20 cellular contexts compared by ENCODE assay signal in genomic region chr7:77436889-77437265, GRCh38. TPM values are rescaled to one million over a fixed set of nuclear protein-coding genes. Genes with fewer than 3 reads are reported as not detected.
DNase-seq lines count a peak whose midpoint lies in the region; ATAC-seq, FAIRE-seq and TF ChIP-seq lines count a peak whose summit lies in the region.
"Had no signal": no experiment of that assay in that cellular context is flagged by ENCODE, and none has a peak within 500 bp of the region (broad histone marks: within the 10 kb centered on the region; RNA-seq: fewer than 3 reads in every experiment).

No MANE protein-coding gene starts in this region.

- H3K27me3 ChIP-seq in GM23338 (ENCODE audit: insufficient read depth) (no peaks in the 10 kb centered on the region), IMR-90 (ENCODE audit: control insufficient read depth, insufficient read depth, low read length) (no peaks in the 10 kb centered on the region), K562 (ENCODE audit: control insufficient read depth in 2 of 2, insufficient read depth in 2 of 2, low read length in 2 of 2) (peaks cover 28 to 30% of the 10 kb centered on the region in 2 experiments; a peak in 4 of 5 replicates), H7 (ENCODE audit: control insufficient read depth, insufficient read depth, low read length) (no peaks in the 10 kb centered on the region), tibial artery (no peaks in the 10 kb centered on the region)

- intact Hi-C loops in IMR-90 (cut with micrococcal nuclease) = no loop called here
- intact Hi-C loops in K562 (cut with micrococcal nuclease) = loop anchor here (5.0 to 10.0 kb wide), 3 partner anchors 50 to 318 kb away; no protein-coding TSS in a partner anchor
- intact Hi-C loops in tibial artery (cut with DNase I; ENCODE audit: low total_unique reads) = no loop called here

- H3K23ac ChIP-seq in IMR-90 (ENCODE audit: low read depth, low read length) = no peak overlapping the region

- dilution Hi-C loops in IMR-90 (cut with HindIII; ENCODE audit: low sequenced_read_pairs, unreplicated experiment) = no loop called here

- no peak overlapping the region for H2AK5ac ChIP-seq in IMR-90 (ENCODE audit: low read depth, low read length)

- H3K56ac ChIP-seq in IMR-90 (ENCODE audit: extremely low read depth, insufficient read depth, low read length) = no peak overlapping the region

- no peak overlapping the region for H2BK120ac ChIP-seq in IMR-90 (ENCODE audit: low read depth, low read length)

- H3K9me2 ChIP-seq in GM23338 (ENCODE audit: insufficient read depth) = no peaks in the 10 kb centered on the region

- peak; percentile 30 for FAIRE-seq in GM12892 (lab: Jason Lieb, UNC)
- no peak for FAIRE-seq in K562 (lab: Jason Lieb, UNC)
- FAIRE-seq: GM19239, H54 had no signal

- no peak overlapping the region for H3K18ac ChIP-seq in IMR-90 (ENCODE audit: low read depth, low read length)

- no peak overlapping the region for H2BK5ac ChIP-seq in IMR-90 (ENCODE audit: low read depth, low read length, poor library complexity, severe bottlenecking)

- H3K4ac ChIP-seq in IMR-90 (ENCODE audit: low read depth, low read length) = no peak overlapping the region

- no peaks in the 10 kb centered on the region for H3K9me3 Mint-ChIP-seq in GM23338
- H3K9me3 Mint-ChIP-seq: CD4-positive, alpha-beta memory T cell; HFFc6 had no signal

- no peak overlapping the region for H3K9ac ChIP-seq in IMR-90 (ENCODE audit: low read depth, low read length)
- no peak overlapping the region for H3K9ac ChIP-seq in K562 (ENCODE audit: insufficient read depth in 1 of 2, low read depth in 2 of 2, low read length in 2 of 2)
- H3K9ac ChIP-seq: GM23248 had no signal

- H4K8ac ChIP-seq in IMR-90 (ENCODE audit: low read depth in 2 of 2, low read length in 2 of 2) = no peak overlapping the region

- 86% methylated on average over 1 of the region's 2 CpGs; no CpG with 5 or more reads in 1 of the 2 experiments for WGBS in IMR-90 (ENCODE audit: extremely low coverage in 2 of 2, insufficient read length in 1 of 2), 2 experiments
- 0% methylated on average over 2 of the region's 2 CpGs for WGBS in K562 (ENCODE audit: insufficient coverage, low coverage, missing lambda C conversion rate)

- POLR2A ChIA-PET in IMR-90 (lab: Charles Lee; ENCODE audit: unreplicated experiment) = no interaction called here
- POLR2A ChIA-PET in K562 (lab: Yijun Ruan, JAX) = no interaction called here

- H2AFZ ChIP-seq in GM23338 (no peak overlapping the region), IMR-90 (replicated peaks; ENCODE audit: low read length, poor library complexity) (no peak overlapping the region), K562 (ENCODE audit: low read depth, low read length) (no peak overlapping the region)
- H2AFZ ChIP-seq: GM23248 had no signal

- no peaks in the 10 kb centered on the region for H3K36me3 Mint-ChIP-seq in GM23338 (ENCODE audit: low read depth)
- H3K36me3 Mint-ChIP-seq: CD4-positive, alpha-beta memory T cell had no signal

- no peak overlapping the region for H3K14ac ChIP-seq in IMR-90 (replicated peaks; ENCODE audit: low read depth, low read length)

- H3K36me3 ChIP-seq in GM23338 (ENCODE audit: insufficient read depth) (no peaks in the 10 kb centered on the region), IMR-90 (ENCODE audit: control insufficient read depth, insufficient read depth, low read length) (no peaks in the 10 kb centered on the region), K562 (ENCODE audit: control insufficient read depth, insufficient read depth, low read length) (no peaks in the 10 kb centered on the region), H7 (replicated peaks; ENCODE audit: control insufficient read depth, insufficient read depth, low read length) (no peaks in the 10 kb centered on the region), tibial artery (no peaks in the 10 kb centered on the region)

- TF ChIP-seq CTCF in GM23338 (conservative IDR thresholded peaks at IDR 0.05; ENCODE audit: low read depth in 2 of 2) (no peak), IMR-90 (conservative IDR thresholded peaks at IDR 0.05; ENCODE audit: low read depth, low read length) (no peak), K562 (IDR thresholded peaks at IDR 0.05 in 2 of 3, conservative IDR thresholded peaks at IDR 0.05 in 1 of 3; ENCODE audit: insufficient read depth in 2 of 3, low read depth in 1 of 3, low read length in 3 of 3) (no peak), tibial artery (IDR thresholded peaks at IDR 0.05) (no peak)

- TF ChIP-seq RAD21 in IMR-90 (IDR thresholded peaks at IDR 0.05; ENCODE audit: low read length) (no peak), K562 (CRISPR knock-in tag; conservative IDR thresholded peaks at IDR 0.05 in 1 of 2, IDR thresholded peaks at IDR 0.05 in 1 of 2) (no peak)

- H3K27ac ChIP-seq in GM23338 (ENCODE audit: low read depth) (no peak overlapping the region), IMR-90 (ENCODE audit: insufficient read depth, low read length) (no peak overlapping the region), K562 (ENCODE audit: extremely low read depth, low read depth, low read length) (no peak overlapping the region), tibial artery (no peak overlapping the region)
- H3K27ac ChIP-seq: GM23248 had no signal

- no TSS peak for BruUV-seq in IMR-90 (replicated peaks; lab: Mats Ljungman, UMichigan)
- BruUV-seq in K562 (replicated peaks; lab: Mats Ljungman, UMichigan) = no TSS peak

- no peak overlapping the region for H3K27ac Mint-ChIP-seq in GM23338
- H3K27ac Mint-ChIP-seq: CD4-positive, alpha-beta memory T cell; HFFc6 had no signal

- no peak overlapping the region for H2AK9ac ChIP-seq in IMR-90 (replicated peaks; ENCODE audit: low read depth, low read length, poor library complexity)

- no peak overlapping the region for H4K91ac ChIP-seq in IMR-90 (ENCODE audit: insufficient read depth, low read depth, low read length)

- no peak for TF ChIP-seq POLR2A in GM12892 (IDR thresholded peaks at IDR 0.05; ENCODE audit: low read depth, low read length)
- no peak for TF ChIP-seq POLR2A in IMR-90 (IDR thresholded peaks at IDR 0.05; ENCODE audit: low read depth, low read length)
- TF ChIP-seq POLR2A in K562 (conservative IDR thresholded peaks at IDR 0.05) = no peak

- CTCF ChIA-PET in IMR-90 (lab: Yijun Ruan, JAX) = no interaction called here
- CTCF ChIA-PET in K562 (lab: Yijun Ruan, JAX; ENCODE audit: low intra/inter-chr PET ratio) = no interaction called here

- H3K79me1 ChIP-seq in IMR-90 (ENCODE audit: low read depth in 1 of 2, low read length in 2 of 2) = no peaks in the 10 kb centered on the region

- H4K5ac ChIP-seq in IMR-90 (ENCODE audit: low read depth, low read length) = no peak overlapping the region

- H3K4me1 ChIP-seq in GM23338 (ENCODE audit: insufficient read depth) (no peaks in the 10 kb centered on the region), IMR-90 (ENCODE audit: control insufficient read depth, insufficient read depth, low read length) (peaks cover 4% of the 10 kb centered on the region), K562 (replicated peaks in 1 of 2; ENCODE audit: control insufficient read depth in 2 of 2, insufficient read depth in 2 of 2, low read length in 2 of 2) (no peaks in the 10 kb centered on the region), tibial artery (no peaks in the 10 kb centered on the region)

- H3F3A ChIP-seq in GM23338 (replicated peaks; ENCODE audit: low read depth) = no peaks in the 10 kb centered on the region

- H3K79me2 ChIP-seq in GM23338 (replicated peaks; ENCODE audit: insufficient read depth) (no peaks in the 10 kb centered on the region), K562 (ENCODE audit: control insufficient read depth, insufficient read depth, low read length) (no peaks in the 10 kb centered on the region)

- no peaks in the 10 kb centered on the region for H3K9me3 ChIP-seq in IMR-90 (ENCODE audit: control insufficient read depth, insufficient read depth, low read length)
- no peaks in the 10 kb centered on the region for H3K9me3 ChIP-seq in K562 (replicated peaks; ENCODE audit: control insufficient read depth, insufficient read depth, low read depth, low read length)
- no peaks in the 10 kb centered on the region for H3K9me3 ChIP-seq in tibial artery

- in situ Hi-C loops in IMR-90 (cut with MboI; ENCODE audit: low sequenced_read_pairs) = no loop called here
- in situ Hi-C loops in K562 (cut with MboI) = no loop called here

- H3K4me3 ChIP-seq in GM23338 (no peak overlapping the region), IMR-90 (ENCODE audit: insufficient read depth, low read depth, low read length) (no peak overlapping the region), K562 (no peak overlapping the region), H7 (ENCODE audit: insufficient read depth, low read depth, low read length) (no peak overlapping the region), tibial artery (no peak overlapping the region)
- H3K4me3 ChIP-seq: GM23248 had no signal

- no peak for TF ChIP-seq EP300 in K562 (IDR thresholded peaks at IDR 0.05; ENCODE audit: low read length)

- H3K4me2 ChIP-seq in GM23338 (no peak overlapping the region), IMR-90 (ENCODE audit: low read depth, low read length) (no peak overlapping the region), K562 (ENCODE audit: insufficient read depth, low read length) (no peak overlapping the region)

- H3K4me1 Mint-ChIP-seq in GM23338 = no peaks in the 10 kb centered on the region

- ATAC-seq in GM23338 = no peak
- ATAC-seq in IMR-90 (ENCODE audit: low read depth) = no peak
- ATAC-seq in K562 = no peak

- H4K20me1 ChIP-seq in GM23338 (replicated peaks; ENCODE audit: insufficient read depth) (no peaks in the 10 kb centered on the region), IMR-90 (ENCODE audit: insufficient read depth, low read length) (no peaks in the 10 kb centered on the region), K562 (replicated peaks; ENCODE audit: control insufficient read depth, insufficient read depth, low read length) (no peaks in the 10 kb centered on the region)

- DNase-seq in GM12892 (ENCODE audit: insufficient read length) = no peak
- no peak for DNase-seq in GM23338 (ENCODE audit: low spot score)
- no peak for DNase-seq in IMR-90
- no peak for DNase-seq in K562 (ENCODE audit: extremely low read depth in 1 of 4, low spot score in 3 of 4)
- DNase-seq in NCI-H1694 (lab: John Stamatoyannopoulos, UW) = no peak
- DNase-seq in H7 = no peak
- DNase-seq in tibial artery = no peak
- DNase-seq: C1 segment of cervical spinal cord; Calu3; CD4-positive, alpha-beta memory T cell; COR-L47; DMS53; DMS79 treated with DMSO at 0.1 percent for 48 hours; GF-D8; GM23248; HCEC 1CT; HFFc6 had no signal

- no peaks in the 10 kb centered on the region for H3K27me3 Mint-ChIP-seq in GM23338 (ENCODE audit: insufficient read depth, low read depth, poor library complexity)

- no peak overlapping the region for H3K4me3 Mint-ChIP-seq in GM23338
- H3K4me3 Mint-ChIP-seq: CD4-positive, alpha-beta memory T cell; HFFc6 had no signal

- no peak overlapping the region; the same call in 2 of the 3 replicates for H2BK15ac ChIP-seq in IMR-90 (ENCODE audit: low read depth, low read length)

- peak overlapping the region; percentile 33; the same call in 1 of the 2 replicates for H2BK20ac ChIP-seq in IMR-90 (ENCODE audit: low read depth, low read length)

- H3K9me1 ChIP-seq in IMR-90 (ENCODE audit: insufficient read depth, low read length) = 0 out of 2 replicates have a peak, but pooled peaks cover 3% of the 10 kb centered on the region
- no peaks in the 10 kb centered on the region for H3K9me1 ChIP-seq in K562 (ENCODE audit: control insufficient read depth, insufficient read depth, low read length)

RNA-seq across cellular contexts. Expression of gene GSAP, which starts 20.7 kb away (rescaled TPM):
- polyA plus RNA-seq in GM12892 (2012; ENCODE audit: missing spikeins) = 10.1 TPM
- 1.1 and 1.2 TPM in 2 replicates for total RNA-seq in GM23338 (2014; rRNA removed; shearing (Covaris generic))
- polyA plus RNA-seq in GM23338 (2016; fragmentation: Nextera tagmentation; extraction: Ambion mirVana) (0.50 and 0.63 TPM in 2 replicates), IMR-90 (2012; rRNA removed) (1.0 and 1.6 TPM in 2 replicates), K562 (2011; rRNA removed) (not detected in 2 replicates), K562 (2014; fragmentation: Illumina TruSeq; extraction: Trizol) (not detected in 2 replicates), K562 (2014; fragmentation: Nextera tagmentation; extraction: Ambion mirVana) (not detected), K562 (2014; rRNA removed) (not detected in 2 replicates)
- total RNA-seq in IMR-90 (2012; rRNA removed) (1.8 and 1.9 TPM in 2 replicates), K562 (2014; rRNA removed) (not detected in 2 replicates), K562 (2014; rRNA removed; fragmentation: Illumina TruSeq; extraction: Trizol) (not detected in 2 replicates), K562 (2015; rRNA removed; fragmentation: Illumina TruSeq; extraction: Trizol) (not detected in 2 replicates), K562 (2021) (0.13 TPM in 1 of 2 replicates, not detected in the other)
- 0.43 and 0.59 TPM in 2 replicates for polyA plus RNA-seq in IMR-90 (2012; cell fraction: cytosol; rRNA removed)
- 1.4 and 17.7 TPM in 2 replicates for polyA plus RNA-seq in IMR-90 (2012; cell fraction: nucleus; rRNA removed; ENCODE audit: low replicate concordance)
- not detected in 2 replicates for total RNA-seq in K562 (2011; cell fraction: chromatin; rRNA removed; ENCODE audit: low replicate concordance)
- total RNA-seq in K562 (2011; cell fraction: nucleolus; rRNA removed) = not detected in 2 replicates
- not detected in 2 replicates for total RNA-seq in K562 (2011; cell fraction: nucleoplasm; rRNA removed)
- not detected in 2 replicates for polyA plus RNA-seq in K562 (2011; cell fraction: cytosol; rRNA removed)
- polyA plus RNA-seq in K562 (2011; cell fraction: nucleus; rRNA removed) = not detected in 2 replicates
- not detected in 2 replicates for polyA plus RNA-seq in K562 (2012)
- polyA minus RNA-seq in K562 (2011; rRNA and poly(A)+ RNA removed) = not detected in 2 replicates
- polyA minus RNA-seq in K562 (2011; cell fraction: cytosol; rRNA and poly(A)+ RNA removed) = not detected in 2 replicates
- polyA minus RNA-seq in K562 (2011; cell fraction: nucleus; rRNA and poly(A)+ RNA removed) = not detected in 2 replicates
- total RNA-seq in H7 (2014; rRNA removed; shearing (Covaris generic)) = 3.7 and 4.3 TPM in 2 replicates
- total RNA-seq: G401 had no signal
